In genomic region chr13:57569981-57570380, GRCh38 we compare ENCODE assay signal across 14 cellular contexts.
"Had no signal": no experiment of that assay in that cellular context is flagged by ENCODE, and none has a peak within 500 bp of the region (broad histone marks: within the 10 kb centered on the region; RNA-seq: fewer than 3 reads in every experiment).

No MANE protein-coding gene starts in this region.

- DNase-seq: activated CD4-positive, alpha-beta T cell treated with anti-CD3 and anti-CD28 coated beads for 1 hour; activated CD4-positive, alpha-beta T cell treated with anti-CD3 and anti-CD28 coated beads, Interleukin-2, amount 50 U/mL, for 48 hours; activated effector memory CD4-positive, alpha-beta T cell treated with anti-CD3 and anti-CD28 coated beads, Interleukin-2, amount 50 U/mL, for 16 hours; activated T-cell treated with anti-CD3 and anti-CD28 coated beads, Interleukin-2, amount 50 U/mL, for 4 hours; amygdala; left ventricle myocardium superior; stimulated activated CD4-positive, alpha-beta T cell treated with anti-CD3 and anti-CD28 coated beads, Interleukin-12 subunit alpha, Interleukin-12 subunit beta, amount 100 ng/mL, for 4 hours; stimulated activated CD4-positive, alpha-beta T cell treated with anti-CD3 and anti-CD28 coated beads, Interleukin-2, amount 100 ng/mL, for 48 hours; stimulated activated naive CD4-positive, alpha-beta T cell treated with Interleukin-2 at 50 U/mL for 16 hours; T1000; trophoblast cell had no signal

- H3K27me3 ChIP-seq: gastroesophageal sphincter had no signal

- H3K4me3 ChIP-seq: gastroesophageal sphincter had no signal

- H3K27ac ChIP-seq: gastroesophageal sphincter had no signal

- H3K36me3 ChIP-seq: gastroesophageal sphincter had no signal

- H3K4me1 ChIP-seq: gastroesophageal sphincter had no signal

- ATAC-seq: activated naive CD4-positive, alpha-beta T cell treated with anti-CD3 and anti-CD28 coated beads, Interleukin-2, amount 50 U/mL, for 72 hours; activated T-cell treated with anti-CD3 and anti-CD28 coated beads, Interleukin-2, amount 50 U/mL, for 4 hours; gastroesophageal sphincter; left ventricle myocardium superior; sciatic nerve had no signal
